9 cellular contexts compared by ENCODE assay signal in genomic region chr11:4095509-4096230, GRCh38. TPM values are rescaled to one million over a fixed set of nuclear protein-coding genes. Genes with fewer than 3 reads are reported as not detected.
DNase-seq lines count a peak whose midpoint lies in the region; ATAC-seq, FAIRE-seq and TF ChIP-seq lines count a peak whose summit lies in the region.
"Had no signal": no experiment of that assay in that cellular context is flagged by ENCODE, and none has a peak within 500 bp of the region (broad histone marks: within the 10 kb centered on the region; RNA-seq: fewer than 3 reads in every experiment).

No MANE protein-coding gene starts in this region.

- H3K36me3 ChIP-seq in breast epithelium (no peaks in the 10 kb centered on the region), lower lobe of right lung (no peaks in the 10 kb centered on the region), uterus (no peaks in the 10 kb centered on the region)

- TF ChIP-seq POLR2A in breast epithelium (IDR thresholded peaks at IDR 0.05) (no peak), uterus (IDR thresholded peaks at IDR 0.05) (no peak)

- H3K27me3 ChIP-seq in breast epithelium (no peaks in the 10 kb centered on the region), lower lobe of right lung (ENCODE audit: low read depth) (no peaks in the 10 kb centered on the region), uterus (no peaks in the 10 kb centered on the region)

- H3K4me3 ChIP-seq in breast epithelium (peak overlapping the region; percentile 68 to 96 (median 79)), lower lobe of right lung (peak overlapping the region; percentile 89), uterus (peak overlapping the region; percentile 51 to 81)

- peak; percentile 43 for DNase-seq in DMS 273 (lab: John Stamatoyannopoulos, UW; ENCODE audit: unreplicated experiment)
- no peak for DNase-seq in DMS 273 treated with DMSO at 0.1 percent for 48 hours (lab: John Stamatoyannopoulos, UW)
- DNase-seq in NCI-H2227 (lab: John Stamatoyannopoulos, UW; ENCODE audit: unreplicated experiment), result peak; percentile 31
- no peak for DNase-seq in breast epithelium (ENCODE audit: low spot score in 2 of 2)
- no peak for DNase-seq in lower lobe of right lung
- no peak for DNase-seq in uterus
- DNase-seq in urothelium cell line (ENCODE audit: low spot score), result no peak

- ATAC-seq in lower lobe of right lung (no peak), GM19023 (IDR thresholded peaks at IDR 0.05; ENCODE audit: unreplicated experiment) (no peak)

- H3K4me1 ChIP-seq in breast epithelium (no peaks in the 10 kb centered on the region), lower lobe of right lung (peaks cover 16% of the 10 kb centered on the region), uterus (no peaks in the 10 kb centered on the region)

- no peaks in the 10 kb centered on the region for H3K9me3 ChIP-seq in breast epithelium
- H3K9me3 ChIP-seq in lower lobe of right lung, result no peaks in the 10 kb centered on the region
- H3K9me3 ChIP-seq in uterus, result no peaks in the 10 kb centered on the region

- H3K27ac ChIP-seq in breast epithelium (peak overlapping the region; percentile 95 to 98), lower lobe of right lung (peak overlapping the region; percentile 96), uterus (peak overlapping the region; percentile 93 to 94)

- TF ChIP-seq CTCF in breast epithelium (IDR thresholded peaks at IDR 0.05), result peak in 1 of 3 donors; percentile 14
- no peak for TF ChIP-seq CTCF in lower lobe of right lung (IDR thresholded peaks at IDR 0.05)
- no peak for TF ChIP-seq CTCF in uterus (IDR thresholded peaks at IDR 0.05)

- intact Hi-C loops in breast epithelium (cut with DNase I; ENCODE audit: low total_unique reads), result no loop called here
- intact Hi-C loops in lower lobe of right lung (cut with DNase I), result no loop called here
- intact Hi-C loops in uterus (cut with DNase I; ENCODE audit: low total_unique reads), result no loop called here

- no peak for FAIRE-seq in urothelium cell line (lab: Jason Lieb, UNC)
- FAIRE-seq: A204.1 had no signal

RNA-seq across cellular contexts. Expression of gene RRM1, which starts 1.1 kb away (rescaled TPM):
- total RNA-seq in breast epithelium, result 10 to 100 TPM; 35.7 to 52.0 (median 52.0) TPM
- 23.7 TPM for total RNA-seq in lower lobe of right lung
- total RNA-seq in uterus, result 100 to 1,000 TPM in 1 of 4 donors, 10 to 100 TPM in 3; 32.5 to 234 (median 59.5) TPM

Comparison
In these comparisons a context has a peak if more than half of its experiments do, and no peak if none do; other contexts are left out.
1. DNase-seq: peak in DMS 273 (single experiment) and NCI-H2227 (single experiment); none in DMS 273 treated with DMSO at 0.1 percent for 48 hours (single experiment), breast epithelium (0 of 2), lower lobe of right lung (single experiment), uterus (0 of 2) and urothelium cell line (single experiment).
2. Peak in every context shown above with its lines, with median percentiles within 50 percentile points of each other: H3K27ac ChIP-seq and H3K4me3 ChIP-seq.